In the genomic region with DNA sequence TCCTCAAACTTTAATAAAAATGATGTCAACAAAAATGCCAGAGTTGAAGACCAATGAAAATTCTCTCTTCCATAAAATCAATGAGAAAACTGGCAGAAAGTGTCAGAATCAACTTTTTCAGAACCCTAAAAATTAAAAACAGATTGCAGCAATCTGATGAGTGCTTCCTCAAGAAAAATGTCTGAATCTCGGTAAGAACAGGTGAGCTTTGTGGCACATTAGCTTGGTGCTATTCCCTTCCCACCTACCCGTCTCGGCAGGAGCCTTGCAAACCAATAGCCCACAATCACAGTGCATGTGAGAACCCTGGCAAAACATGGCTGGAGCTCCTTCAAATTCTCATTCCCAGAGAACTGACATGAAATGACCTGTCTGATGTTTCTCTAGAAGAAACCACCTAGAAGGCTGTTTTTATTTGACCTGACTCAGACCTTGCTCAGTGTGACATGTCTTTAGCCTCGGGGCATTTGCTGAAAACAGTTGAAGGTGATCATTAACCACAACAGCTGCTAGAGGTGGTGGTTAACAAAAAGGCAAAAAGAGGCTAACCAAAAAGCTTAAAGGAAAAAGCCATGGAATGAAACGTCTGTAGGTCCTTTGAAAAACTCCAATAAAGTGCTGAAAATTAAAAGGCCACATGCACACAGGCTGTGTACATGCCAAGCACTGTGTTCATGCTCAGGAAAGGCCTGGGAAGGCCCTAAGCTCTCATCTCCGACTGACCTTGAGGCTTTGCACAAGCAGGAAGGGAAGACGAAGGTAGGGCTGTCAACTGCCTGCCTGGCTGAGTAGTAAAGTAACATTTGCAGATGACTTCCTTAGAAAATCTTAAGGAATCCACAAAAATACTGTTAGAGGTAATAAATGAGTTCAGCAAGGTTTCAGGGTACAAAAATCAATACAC, we compare ENCODE assay signal across 19 cellular contexts.
A peak's percentile ranks its signal among the peaks of the same experiment; 100 is the strongest.
DNase-seq lines count a peak whose midpoint lies in the region; ATAC-seq and TF ChIP-seq lines count a peak whose summit lies in the region.
"Had no signal": no experiment of that assay in that cellular context is flagged by ENCODE, and none has a peak within 500 bp of the region (broad histone marks: within the 10 kb centered on the region; RNA-seq: fewer than 3 reads in every experiment).

No MANE protein-coding gene starts in this region.

- H3K27ac ChIP-seq in 22Rv1, result peak overlapping the region; percentile 52
- H3K27ac ChIP-seq: cardiac muscle cell, lower lobe of right lung, psoas muscle, SK-N-MC, upper lobe of right lung had no signal

- DNase-seq in HPDE6-E6E7 (ENCODE audit: extremely low spot score), result peak; percentile 31
- peak; percentile 58 for DNase-seq in RPMI7951 (ENCODE audit: low read depth)
- DNase-seq in glomerular visceral epithelial cell (ENCODE audit: extremely low spot score), result peak; percentile 76
- no peak for DNase-seq in GM13977 (ENCODE audit: low spot score)
- DNase-seq in activated CD8-positive, alpha-beta memory T cell treated with anti-CD3 and anti-CD28 coated beads for 24 hours, result no peak
- DNase-seq: activated CD4-positive, alpha-beta T cell treated with anti-CD3 and anti-CD28 coated beads, Interleukin-2, amount 50 U/mL, for 48 hours; activated naive CD8-positive, alpha-beta T cell treated with anti-CD3 and anti-CD28 coated beads, Interleukin-2, amount 10 ng/mL, durations not matched to agents 7 days and 5 days; activated T-cell treated with anti-CD3 and anti-CD28 coated beads, Interleukin-2, amount 50 U/mL, for 72 hours; lower lobe of right lung; NCI-H1092 treated with DMSO at 0.1 percent for 48 hours; psoas muscle; stimulated activated naive CD4-positive, alpha-beta T cell treated with Interleukin-2 at 50 U/mL for 16 hours; upper lobe of right lung had no signal

- in situ Hi-C loops in GM13977 (cut with MboI; ENCODE audit: low pct_unique_long_range_greater_than_20kb, low sequenced_read_pairs, unreplicated experiment), result no loop called here

- TF ChIP-seq CTCF in 22Rv1 (IDR thresholded peaks at IDR 0.05), result no peak
- no peak for TF ChIP-seq CTCF in GM13977 (IDR thresholded peaks at IDR 0.05; ENCODE audit: extremely low read depth, insufficient read depth, missing control alignments)

- ATAC-seq in GM18519 (IDR thresholded peaks at IDR 0.05; ENCODE audit: low FRiP score, unreplicated experiment), result no peak
- ATAC-seq in GM19324 (IDR thresholded peaks at IDR 0.05; ENCODE audit: low FRiP score, unreplicated experiment), result no peak
- ATAC-seq: activated T-cell treated with anti-CD3 and anti-CD28 coated beads, Interleukin-2, amount 50 U/mL, for 72 hours; lower lobe of right lung; natural killer cell treated with Interleukin-12 subunit alpha and Interleukin-12 subunit beta and Interleukin-15 and Interleukin-18, amount 100 ng/mL, for 72 hours; psoas muscle; upper lobe of right lung had no signal

Comparison
In these comparisons a context has a peak if more than half of its experiments do, and no peak if none do; other contexts are left out.
1. DNase-seq: peak in HPDE6-E6E7 (single experiment), RPMI7951 (single experiment) and glomerular visceral epithelial cell (single experiment); none in GM13977 (single experiment) and activated CD8-positive, alpha-beta memory T cell treated with anti-CD3 and anti-CD28 coated beads for 24 hours (single experiment).